ENCODE assay signal across 8 cellular contexts in the genomic region with DNA sequence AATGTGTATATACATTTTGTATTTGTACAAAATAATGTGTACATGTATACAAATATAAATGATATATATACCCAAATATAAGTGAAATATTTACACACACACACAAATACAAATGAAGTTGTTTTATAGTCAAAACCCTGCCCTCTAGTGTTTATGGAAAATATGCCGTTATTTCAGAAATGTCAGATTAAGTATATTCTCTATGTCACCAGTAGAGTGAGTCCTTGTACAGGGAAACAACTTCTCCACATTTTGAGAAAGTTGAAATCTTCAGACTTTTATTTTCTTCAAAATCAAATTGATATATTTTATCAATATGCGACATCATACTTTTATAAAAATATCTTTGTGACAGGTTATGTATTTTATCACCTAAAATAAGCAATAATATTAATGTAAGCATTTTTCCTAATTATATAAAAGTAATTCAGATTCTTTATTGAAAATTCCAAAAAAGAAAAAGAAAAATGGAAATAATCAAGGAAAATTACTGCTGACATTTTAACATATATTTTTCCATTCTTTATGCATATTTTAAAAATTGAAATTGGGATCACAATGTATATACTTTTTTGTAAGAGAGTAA. TPM values are rescaled to one million over a fixed set of nuclear protein-coding genes. Genes with fewer than 3 reads are reported as not detected.
DNase-seq lines count a peak whose midpoint lies in the region; ATAC-seq and TF ChIP-seq lines count a peak whose summit lies in the region.

No MANE protein-coding gene starts in this region.

- no peak overlapping the region for H3K4me3 Mint-ChIP-seq in activated naive CD4-positive, alpha-beta T cell treated with anti-CD3 and anti-CD28 coated beads for 36 hours
- no peak overlapping the region for H3K4me3 Mint-ChIP-seq in osteocyte (ENCODE audit: unreplicated experiment)

- no peaks in the 10 kb centered on the region for H3K9me3 Mint-ChIP-seq in activated naive CD4-positive, alpha-beta T cell treated with anti-CD3 and anti-CD28 coated beads, Interleukin-2, amount 50 U/mL, for 72 hours
- no peaks in the 10 kb centered on the region for H3K9me3 Mint-ChIP-seq in activated naive CD4-positive, alpha-beta T cell treated with anti-CD3 and anti-CD28 coated beads for 36 hours
- no peaks in the 10 kb centered on the region for H3K9me3 Mint-ChIP-seq in osteocyte (ENCODE audit: unreplicated experiment)

- no peaks in the 10 kb centered on the region for H3K4me1 Mint-ChIP-seq in activated naive CD4-positive, alpha-beta T cell treated with anti-CD3 and anti-CD28 coated beads for 36 hours (ENCODE audit: low read depth)
- peaks cover 2% of the 10 kb centered on the region for H3K4me1 Mint-ChIP-seq in osteocyte (ENCODE audit: unreplicated experiment)

- H3K9ac ChIP-seq in GM23248 (no peak overlapping the region), KMS-11 (no peak overlapping the region)

- H3K4me2 ChIP-seq in GM23248 (ENCODE audit: unreplicated experiment) (no peak overlapping the region), KMS-11 (no peak overlapping the region)

- H4K20me1 ChIP-seq in GM23248 (ENCODE audit: insufficient read depth) = no peaks in the 10 kb centered on the region
- no peaks in the 10 kb centered on the region for H4K20me1 ChIP-seq in KMS-11 (ENCODE audit: insufficient read depth)

- no peak overlapping the region for H3K27ac Mint-ChIP-seq in activated naive CD4-positive, alpha-beta T cell treated with anti-CD3 and anti-CD28 coated beads, Interleukin-2, amount 50 U/mL, for 72 hours
- H3K27ac Mint-ChIP-seq in activated naive CD4-positive, alpha-beta T cell treated with anti-CD3 and anti-CD28 coated beads for 36 hours = no peak overlapping the region
- no peak overlapping the region for H3K27ac Mint-ChIP-seq in osteocyte (ENCODE audit: unreplicated experiment)

- peak; percentile 40 to 48 for ATAC-seq in activated naive CD4-positive, alpha-beta T cell treated with anti-CD3 and anti-CD28 coated beads, Interleukin-2, amount 50 U/mL, for 72 hours
- peak; percentile 71 for ATAC-seq in esophagus mucosa

- TF ChIP-seq CTCF in KMS-11 (conservative IDR thresholded peaks at IDR 0.05; ENCODE audit: low read depth, low read length) (peak; percentile 91), osteocyte (IDR thresholded peaks at IDR 0.05) (peak; percentile 82)

- H3K36me3 ChIP-seq in GM23248 (ENCODE audit: low read depth) = peaks cover 7% of the 10 kb centered on the region; the same call in 1 of the 2 replicates
- no peaks in the 10 kb centered on the region; the same call in 1 of the 2 replicates for H3K36me3 ChIP-seq in KMS-11 (ENCODE audit: insufficient read depth)

- WGBS in GM23248 (ENCODE audit: low coverage in 1 of 2, low lambda C conversion rate in 2 of 2, missing lambda C conversion rate in 2 of 2), 2 experiments = 7 to 12% methylated on average over 2 of the region's 2 CpGs

- H3K27me3 ChIP-seq in GM23248 (replicated peaks; ENCODE audit: insufficient read depth) (no peaks in the 10 kb centered on the region), KMS-11 (ENCODE audit: insufficient read depth, low read depth) (no peaks in the 10 kb centered on the region)

- DNase-seq in activated naive CD4-positive, alpha-beta T cell treated with anti-CD3 and anti-CD28 coated beads, Interleukin-2, amount 50 U/mL, for 72 hours (ENCODE audit: low spot score in 2 of 2) = no peak
- DNase-seq in activated naive CD4-positive, alpha-beta T cell treated with anti-CD3 and anti-CD28 coated beads for 36 hours = no peak
- DNase-seq in GM23248 (peak; percentile 77), RPMI8226 (peak; percentile 52), osteocyte (ENCODE audit: extremely low spot score, unreplicated experiment) (no peak)
- DNase-seq in activated CD8-positive, alpha-beta memory T cell treated with anti-CD3 and anti-CD28 coated beads, Interleukin-2, amount 50 U/mL, for 4 hours = no peak

- no peaks in the 10 kb centered on the region for H3F3A ChIP-seq in GM23248 (ENCODE audit: insufficient read depth)

- intact Hi-C loops in activated naive CD4-positive, alpha-beta T cell treated with anti-CD3 and anti-CD28 coated beads for 36 hours (cut with micrococcal nuclease) = loop anchor here (1.0 to 5.0 kb wide), 5 partner anchors 186 to 778 kb away; partner anchors contain the start of gene RPRM

- in situ Hi-C loops in GM23248 (cut with MboI) = loop anchor here (25.0 kb wide), 1 partner anchor 771 kb away; no protein-coding TSS in a partner anchor

- H3K4me1 ChIP-seq in GM23248 (ENCODE audit: insufficient read depth) (no peaks in the 10 kb centered on the region), KMS-11 (ENCODE audit: low read depth, poor library complexity, severe bottlenecking) (peaks cover 5% of the 10 kb centered on the region)

- H2AFZ ChIP-seq in GM23248 = no peak overlapping the region
- H2AFZ ChIP-seq in KMS-11 (ENCODE audit: low read depth) = no peak overlapping the region

- no peaks in the 10 kb centered on the region for H3K9me2 ChIP-seq in GM23248 (ENCODE audit: insufficient read depth)

- no peaks in the 10 kb centered on the region for H3K9me3 ChIP-seq in GM23248 (ENCODE audit: low read depth)

- CTCF ChIA-PET in activated naive CD4-positive, alpha-beta T cell treated with anti-CD3 and anti-CD28 coated beads for 36 hours (lab: Charles Lee) = interaction anchor here (0.7 kb wide), 1 partner anchor 780 kb away, joined by 3 read pairs; no protein-coding TSS in a partner anchor

- H3K36me3 Mint-ChIP-seq in activated naive CD4-positive, alpha-beta T cell treated with anti-CD3 and anti-CD28 coated beads, Interleukin-2, amount 50 U/mL, for 72 hours = peaks cover 8 to 29% of the 10 kb centered on the region in 2 donors
- peaks cover 25% of the 10 kb centered on the region for H3K36me3 Mint-ChIP-seq in activated naive CD4-positive, alpha-beta T cell treated with anti-CD3 and anti-CD28 coated beads for 36 hours (ENCODE audit: low read depth)
- H3K36me3 Mint-ChIP-seq in osteocyte (ENCODE audit: unreplicated experiment) = peaks cover 26% of the 10 kb centered on the region

- H3K27me3 Mint-ChIP-seq in activated naive CD4-positive, alpha-beta T cell treated with anti-CD3 and anti-CD28 coated beads for 36 hours (ENCODE audit: low read depth) = no peaks in the 10 kb centered on the region
- no peaks in the 10 kb centered on the region for H3K27me3 Mint-ChIP-seq in osteocyte (ENCODE audit: unreplicated experiment)

- 0 out of 2 replicates have a peak, but pooled peaks cover 9% of the 10 kb centered on the region for H3K79me2 ChIP-seq in GM23248 (ENCODE audit: insufficient read depth)
- no peaks in the 10 kb centered on the region for H3K79me2 ChIP-seq in KMS-11 (ENCODE audit: insufficient read depth, low read depth)

- H3K4me3 ChIP-seq in GM23248 (no peak overlapping the region), KMS-11 (IDR thresholded peaks at IDR 0.05; ENCODE audit: insufficient read depth, low read depth, low read length) (no peak overlapping the region)

- H3K27ac ChIP-seq in GM23248 (no peak overlapping the region), KMS-11 (no peak overlapping the region)

RNA-seq across cellular contexts. Expression of gene ARL6IP6, which starts 22.4 kb away (rescaled TPM):
- total RNA-seq in activated naive CD4-positive, alpha-beta T cell treated with anti-CD3 and anti-CD28 coated beads, Interleukin-2, amount 50 U/mL, for 72 hours = 10 to 100 TPM; 17.3 to 27.0 TPM
- total RNA-seq in activated naive CD4-positive, alpha-beta T cell treated with anti-CD3 and anti-CD28 coated beads for 36 hours = 10 to 100 TPM; 17.0 to 17.2 TPM
- 20.6 and 30.9 TPM in 2 replicates for total RNA-seq in GM23248 (2014; rRNA removed; shearing (Covaris generic))
- 30.2 and 33.6 TPM in 2 replicates for polyA plus RNA-seq in GM23248 (2016; fragmentation: Nextera tagmentation; extraction: Ambion mirVana)
- total RNA-seq in esophagus mucosa = 15.9 TPM
- 13.9 and 17.0 TPM in 2 replicates for total RNA-seq in osteocyte

RNA-seq across cellular contexts. Expression of gene PRPF40A, which starts 23.6 kb away (rescaled TPM):
- 100 to 1,000 TPM; 133 to 157 TPM for total RNA-seq in activated naive CD4-positive, alpha-beta T cell treated with anti-CD3 and anti-CD28 coated beads, Interleukin-2, amount 50 U/mL, for 72 hours
- 100 to 1,000 TPM; 123 to 128 TPM for total RNA-seq in activated naive CD4-positive, alpha-beta T cell treated with anti-CD3 and anti-CD28 coated beads for 36 hours
- total RNA-seq in GM23248 (2014; rRNA removed; shearing (Covaris generic)) = 72.1 and 86.1 TPM in 2 replicates
- polyA plus RNA-seq in GM23248 (2016; fragmentation: Nextera tagmentation; extraction: Ambion mirVana) = 110 and 112 TPM in 2 replicates
- total RNA-seq in esophagus mucosa (73.6 TPM), osteocyte (83.0 and 91.7 TPM in 2 replicates)

Comparison
In these comparisons a context has a peak if more than half of its experiments do, and no peak if none do; other contexts are left out.
1. DNase-seq: peak in GM23248 (single experiment) and RPMI8226 (single experiment); none in activated naive CD4-positive, alpha-beta T cell treated with anti-CD3 and anti-CD28 coated beads, Interleukin-2, amount 50 U/mL, for 72 hours (0 of 2), activated naive CD4-positive, alpha-beta T cell treated with anti-CD3 and anti-CD28 coated beads for 36 hours (single experiment), osteocyte (single experiment) and activated CD8-positive, alpha-beta memory T cell treated with anti-CD3 and anti-CD28 coated beads, Interleukin-2, amount 50 U/mL, for 4 hours (single experiment).